Comparison of ENCODE assay signal across 2 cellular contexts in the genomic region with DNA sequence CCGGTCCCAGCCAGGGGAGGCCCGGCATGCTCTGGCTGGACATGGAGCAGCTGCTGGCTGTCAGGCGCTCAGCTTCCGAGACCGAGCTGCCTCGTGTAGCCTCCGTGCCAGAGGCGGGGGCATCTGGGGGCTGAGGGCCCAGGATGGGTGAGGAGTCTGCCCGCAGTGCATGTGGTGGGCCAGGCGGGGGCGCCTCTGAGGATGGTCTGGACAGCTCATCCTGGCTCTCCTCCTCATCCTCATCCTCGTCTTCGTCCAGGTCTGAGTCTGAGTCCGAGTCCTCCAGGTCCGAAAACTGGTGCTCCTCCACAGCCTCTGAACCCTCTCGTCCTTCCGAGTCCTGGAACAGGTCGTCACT.
TF ChIP-seq lines count a peak whose summit lies in the region.

No MANE protein-coding gene starts in this region.

TF ChIP-seq in SK-N-SH, 30 proteins besides CTCF, POLR2A, EP300 and RAD21 (continued from another document):
- TF ChIP-seq, protein P1, sequence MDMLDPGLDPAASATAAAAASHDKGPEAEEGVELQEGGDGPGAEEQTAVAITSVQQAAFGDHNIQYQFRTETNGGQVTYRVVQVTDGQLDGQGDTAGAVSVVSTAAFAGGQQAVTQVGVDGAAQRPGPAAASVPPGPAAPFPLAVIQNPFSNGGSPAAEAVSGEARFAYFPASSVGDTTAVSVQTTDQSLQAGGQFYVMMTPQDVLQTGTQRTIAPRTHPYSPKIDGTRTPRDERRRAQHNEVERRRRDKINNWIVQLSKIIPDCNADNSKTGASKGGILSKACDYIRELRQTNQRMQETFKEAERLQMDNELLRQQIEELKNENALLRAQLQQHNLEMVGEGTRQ (IDR thresholded peaks at IDR 0.05; ENCODE audit: borderline replicate concordance, low read depth, low read length), result no peak
- TF ChIP-seq, protein P2, sequence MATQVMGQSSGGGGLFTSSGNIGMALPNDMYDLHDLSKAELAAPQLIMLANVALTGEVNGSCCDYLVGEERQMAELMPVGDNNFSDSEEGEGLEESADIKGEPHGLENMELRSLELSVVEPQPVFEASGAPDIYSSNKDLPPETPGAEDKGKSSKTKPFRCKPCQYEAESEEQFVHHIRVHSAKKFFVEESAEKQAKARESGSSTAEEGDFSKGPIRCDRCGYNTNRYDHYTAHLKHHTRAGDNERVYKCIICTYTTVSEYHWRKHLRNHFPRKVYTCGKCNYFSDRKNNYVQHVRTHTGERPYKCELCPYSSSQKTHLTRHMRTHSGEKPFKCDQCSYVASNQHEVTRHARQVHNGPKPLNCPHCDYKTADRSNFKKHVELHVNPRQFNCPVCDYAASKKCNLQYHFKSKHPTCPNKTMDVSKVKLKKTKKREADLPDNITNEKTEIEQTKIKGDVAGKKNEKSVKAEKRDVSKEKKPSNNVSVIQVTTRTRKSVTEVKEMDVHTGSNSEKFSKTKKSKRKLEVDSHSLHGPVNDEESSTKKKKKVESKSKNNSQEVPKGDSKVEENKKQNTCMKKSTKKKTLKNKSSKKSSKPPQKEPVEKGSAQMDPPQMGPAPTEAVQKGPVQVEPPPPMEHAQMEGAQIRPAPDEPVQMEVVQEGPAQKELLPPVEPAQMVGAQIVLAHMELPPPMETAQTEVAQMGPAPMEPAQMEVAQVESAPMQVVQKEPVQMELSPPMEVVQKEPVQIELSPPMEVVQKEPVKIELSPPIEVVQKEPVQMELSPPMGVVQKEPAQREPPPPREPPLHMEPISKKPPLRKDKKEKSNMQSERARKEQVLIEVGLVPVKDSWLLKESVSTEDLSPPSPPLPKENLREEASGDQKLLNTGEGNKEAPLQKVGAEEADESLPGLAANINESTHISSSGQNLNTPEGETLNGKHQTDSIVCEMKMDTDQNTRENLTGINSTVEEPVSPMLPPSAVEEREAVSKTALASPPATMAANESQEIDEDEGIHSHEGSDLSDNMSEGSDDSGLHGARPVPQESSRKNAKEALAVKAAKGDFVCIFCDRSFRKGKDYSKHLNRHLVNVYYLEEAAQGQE (IDR thresholded peaks at IDR 0.05; ENCODE audit: low read depth, low read length), result no peak
- TF ChIP-seq RFX5 (IDR thresholded peaks at IDR 0.05; ENCODE audit: low read length), result no peak
- TF ChIP-seq RCOR1 (IDR thresholded peaks at IDR 0.05; ENCODE audit: low read length), result no peak
- TF ChIP-seq, protein P3, sequence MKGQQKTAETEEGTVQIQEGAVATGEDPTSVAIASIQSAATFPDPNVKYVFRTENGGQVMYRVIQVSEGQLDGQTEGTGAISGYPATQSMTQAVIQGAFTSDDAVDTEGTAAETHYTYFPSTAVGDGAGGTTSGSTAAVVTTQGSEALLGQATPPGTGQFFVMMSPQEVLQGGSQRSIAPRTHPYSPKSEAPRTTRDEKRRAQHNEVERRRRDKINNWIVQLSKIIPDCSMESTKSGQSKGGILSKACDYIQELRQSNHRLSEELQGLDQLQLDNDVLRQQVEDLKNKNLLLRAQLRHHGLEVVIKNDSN (IDR thresholded peaks at IDR 0.05; ENCODE audit: borderline replicate concordance, low read depth), result no peak
- TF ChIP-seq CHD2 (IDR thresholded peaks at IDR 0.05; ENCODE audit: low read length, partially characterized antibody), result no peak
- TF ChIP-seq NRF1 (IDR thresholded peaks at IDR 0.05; ENCODE audit: low read depth, low read length), result no peak
- no peak for TF ChIP-seq GATA2 (CRISPR knock-in tag; IDR thresholded peaks at IDR 0.05)
- TF ChIP-seq JUND (IDR thresholded peaks at IDR 0.05), result no peak
TF ChIP-seq in SK-N-SH: peak in this region for 0.

TF ChIP-seq in SK-N-SH treated with all-trans-retinoic acid at 6 μM for 48 hours, 23 proteins besides CTCF, POLR2A, EP300 and RAD21 (continued from another document):
- TF ChIP-seq ESRRG (CRISPR knock-in tag; IDR thresholded peaks at IDR 0.05) (no peak), TCF4 (CRISPR knock-in tag; IDR thresholded peaks at IDR 0.05; ENCODE audit: borderline replicate concordance) (no peak), CSDC2 (CRISPR knock-in tag; IDR thresholded peaks at IDR 0.05) (no peak), ISL1 (CRISPR knock-in tag; IDR thresholded peaks at IDR 0.05) (no peak), PATZ1 (CRISPR knock-in tag; IDR thresholded peaks at IDR 0.05; ENCODE audit: borderline replicate concordance) (no peak), PPARA (CRISPR knock-in tag; IDR thresholded peaks at IDR 0.05; ENCODE audit: borderline replicate concordance) (no peak), ZNF70 (CRISPR knock-in tag; IDR thresholded peaks at IDR 0.05) (no peak), GLIS3 (CRISPR knock-in tag; IDR thresholded peaks at IDR 0.05) (no peak), BACH2 (CRISPR knock-in tag; IDR thresholded peaks at IDR 0.05; ENCODE audit: borderline replicate concordance) (no peak), ARNTL (CRISPR knock-in tag; IDR thresholded peaks at IDR 0.05; ENCODE audit: borderline replicate concordance, low read depth) (no peak)
- TF ChIP-seq, protein P4, sequence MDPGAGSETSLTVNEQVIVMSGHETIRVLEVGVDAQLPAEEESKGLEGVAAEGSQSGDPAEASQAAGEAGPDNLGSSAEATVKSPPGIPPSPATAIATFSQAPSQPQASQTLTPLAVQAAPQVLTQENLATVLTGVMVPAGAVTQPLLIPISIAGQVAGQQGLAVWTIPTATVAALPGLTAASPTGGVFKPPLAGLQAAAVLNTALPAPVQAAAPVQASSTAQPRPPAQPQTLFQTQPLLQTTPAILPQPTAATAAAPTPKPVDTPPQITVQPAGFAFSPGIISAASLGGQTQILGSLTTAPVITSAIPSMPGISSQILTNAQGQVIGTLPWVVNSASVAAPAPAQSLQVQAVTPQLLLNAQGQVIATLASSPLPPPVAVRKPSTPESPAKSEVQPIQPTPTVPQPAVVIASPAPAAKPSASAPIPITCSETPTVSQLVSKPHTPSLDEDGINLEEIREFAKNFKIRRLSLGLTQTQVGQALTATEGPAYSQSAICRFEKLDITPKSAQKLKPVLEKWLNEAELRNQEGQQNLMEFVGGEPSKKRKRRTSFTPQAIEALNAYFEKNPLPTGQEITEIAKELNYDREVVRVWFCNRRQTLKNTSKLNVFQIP (CRISPR knock-in tag; IDR thresholded peaks at IDR 0.05; ENCODE audit: borderline replicate concordance, low read depth), result no peak
